Comparison of ENCODE assay signal across 27 cellular contexts in the genomic region with DNA sequence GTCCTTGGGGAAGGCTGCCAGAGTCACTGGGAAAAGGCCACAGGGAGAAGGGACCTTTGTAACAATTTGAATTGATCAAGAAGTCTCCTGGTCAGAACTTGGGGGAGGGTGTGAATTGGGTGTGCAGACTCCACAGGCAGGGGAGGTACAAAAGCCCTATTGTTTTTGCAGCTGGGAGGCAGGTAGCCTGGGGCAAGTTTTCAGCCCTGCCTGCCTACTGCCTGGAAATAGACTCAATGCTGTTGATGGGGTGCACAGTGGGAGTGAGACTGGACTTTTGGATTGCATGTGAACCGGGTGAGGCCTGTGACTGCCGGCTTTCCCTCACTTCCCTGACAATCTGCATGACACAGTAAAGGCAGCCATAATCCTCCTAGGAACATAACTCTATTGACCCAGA.
"Had no signal": no experiment of that assay in that cellular context is flagged by ENCODE, and none has a peak within 500 bp of the region (broad histone marks: within the 10 kb centered on the region; RNA-seq: fewer than 3 reads in every experiment).

No MANE protein-coding gene starts in this region.

- H3K27me3 ChIP-seq: breast epithelium had no signal

- DNase-seq: activated CD4-positive, alpha-beta memory T cell treated with anti-CD3 and anti-CD28 coated beads for 36 hours; activated CD4-positive, alpha-beta T cell treated with anti-CD3 and anti-CD28 coated beads, Interleukin-2, amount 10 ng/mL, durations not matched to agents 7 days and 5 days; activated CD4-positive, CD25-positive, alpha-beta regulatory T cell; activated gamma-delta T cell; activated naive CD4-positive, alpha-beta T cell treated with anti-CD3 and anti-CD28 coated beads, Interleukin-2, amount 10 ng/mL, durations not matched to agents 7 days and 5 days; activated naive CD8-positive, alpha-beta T cell treated with anti-CD3 and anti-CD28 coated beads for 36 hours; activated T-cell treated with anti-CD3 and anti-CD28 coated beads for 4 hours; activated T-cell treated with anti-CD3 and anti-CD28 coated beads, Interleukin-2, amount 50 U/mL, for 48 hours; anterior cingulate cortex; caudate nucleus; Kasumi-1; KBM-7; NCI-H1105 treated with DMSO at 0.1 percent for 48 hours; NCI-H1436 treated with DMSO at 0.1 percent for 48 hours; NCI-H187; NCI-H2081; NCI-H2227 treated with DMSO at 0.1 percent for 48 hours; NCI-H446 treated with DMSO at 0.1 percent for 48 hours; NCI-H524 treated with DMSO at 0.1 percent for 48 hours; NCI-H774; SHP77 treated with DMSO at 0.1 percent for 48 hours; T-cell; T-helper 2 cell had no signal

- H3K4me1 ChIP-seq: breast epithelium had no signal

- ATAC-seq: activated T-helper 17 cell treated with anti-CD3 and anti-CD28 coated beads, Interleukin-2, amount 50 U/mL, for 72 hours; T-cell had no signal

- H3K4me3 Mint-ChIP-seq: activated CD4-positive, alpha-beta memory T cell treated with anti-CD3 and anti-CD28 coated beads for 36 hours; activated CD4-positive, alpha-beta T cell treated with anti-CD3 and anti-CD28 coated beads, Interleukin-2, amount 10 ng/mL, durations not matched to agents 7 days and 5 days; activated naive CD4-positive, alpha-beta T cell treated with anti-CD3 and anti-CD28 coated beads, Interleukin-2, amount 10 ng/mL, durations not matched to agents 7 days and 5 days; activated naive CD8-positive, alpha-beta T cell treated with anti-CD3 and anti-CD28 coated beads for 36 hours; activated T-helper 17 cell treated with anti-CD3 and anti-CD28 coated beads, Interleukin-2, amount 50 U/mL, for 72 hours; T-cell had no signal

- H3K36me3 ChIP-seq: breast epithelium had no signal

- H3K36me3 Mint-ChIP-seq: activated CD4-positive, alpha-beta memory T cell treated with anti-CD3 and anti-CD28 coated beads for 36 hours; activated naive CD4-positive, alpha-beta T cell treated with anti-CD3 and anti-CD28 coated beads, Interleukin-2, amount 10 ng/mL, durations not matched to agents 7 days and 5 days; activated naive CD8-positive, alpha-beta T cell treated with anti-CD3 and anti-CD28 coated beads for 36 hours; T-cell had no signal

- H3K27ac ChIP-seq: breast epithelium, SK-N-MC, VCaP had no signal

- H3K4me1 Mint-ChIP-seq: activated CD4-positive, alpha-beta T cell treated with anti-CD3 and anti-CD28 coated beads, Interleukin-2, amount 10 ng/mL, durations not matched to agents 7 days and 5 days; activated naive CD4-positive, alpha-beta T cell treated with anti-CD3 and anti-CD28 coated beads, Interleukin-2, amount 10 ng/mL, durations not matched to agents 7 days and 5 days; activated naive CD8-positive, alpha-beta T cell treated with anti-CD3 and anti-CD28 coated beads for 36 hours; activated T-helper 17 cell treated with anti-CD3 and anti-CD28 coated beads, Interleukin-2, amount 50 U/mL, for 72 hours; T-cell had no signal

- H3K4me3 ChIP-seq: breast epithelium, SK-N-MC had no signal

- H3K27me3 Mint-ChIP-seq: activated CD4-positive, alpha-beta memory T cell treated with anti-CD3 and anti-CD28 coated beads for 36 hours; activated CD4-positive, alpha-beta T cell treated with anti-CD3 and anti-CD28 coated beads, Interleukin-2, amount 10 ng/mL, durations not matched to agents 7 days and 5 days; activated naive CD4-positive, alpha-beta T cell treated with anti-CD3 and anti-CD28 coated beads, Interleukin-2, amount 10 ng/mL, durations not matched to agents 7 days and 5 days; activated naive CD8-positive, alpha-beta T cell treated with anti-CD3 and anti-CD28 coated beads for 36 hours; activated T-helper 17 cell treated with anti-CD3 and anti-CD28 coated beads, Interleukin-2, amount 50 U/mL, for 72 hours; T-cell had no signal

- H3K27ac Mint-ChIP-seq: activated CD4-positive, alpha-beta memory T cell treated with anti-CD3 and anti-CD28 coated beads for 36 hours; activated CD4-positive, alpha-beta T cell treated with anti-CD3 and anti-CD28 coated beads, Interleukin-2, amount 10 ng/mL, durations not matched to agents 7 days and 5 days; activated naive CD4-positive, alpha-beta T cell treated with anti-CD3 and anti-CD28 coated beads, Interleukin-2, amount 10 ng/mL, durations not matched to agents 7 days and 5 days; activated naive CD8-positive, alpha-beta T cell treated with anti-CD3 and anti-CD28 coated beads for 36 hours; activated T-helper 17 cell treated with anti-CD3 and anti-CD28 coated beads, Interleukin-2, amount 50 U/mL, for 72 hours; T-cell had no signal
